In genomic region chr16:85398050-85398451, GRCh38 we compare ENCODE assay signal across 15 cellular contexts.
DNase-seq lines count a peak whose midpoint lies in the region; ATAC-seq and TF ChIP-seq lines count a peak whose summit lies in the region.
"Had no signal": no experiment of that assay in that cellular context is flagged by ENCODE, and none has a peak within 500 bp of the region (broad histone marks: within the 10 kb centered on the region; RNA-seq: fewer than 3 reads in every experiment).

No MANE protein-coding gene starts in this region.

- H3K9me3 ChIP-seq in RWPE2 (ENCODE audit: severe bottlenecking) (no peaks in the 10 kb centered on the region), lower lobe of right lung (no peaks in the 10 kb centered on the region)
- H3K9me3 ChIP-seq: gastrocnemius medialis, prostate gland had no signal

- DNase-seq in Right ventricle myocardium inferior (ENCODE audit: missing footprints) (peak; percentile 7), Right ventricle myocardium superior (no peak), RWPE2 (ENCODE audit: low spot score) (peak; percentile 35), lower lobe of right lung (peak; percentile 23), ureter (ENCODE audit: low spot score) (peak; percentile 33), SW480 (ENCODE audit: low spot score) (no peak), GM10266 (ENCODE audit: extremely low spot score) (no peak)
- DNase-seq: activated CD8-positive, alpha-beta T cell treated with anti-CD3 and anti-CD28 coated beads, Interleukin-2, amount 10 ng/mL, durations not matched to agents 7 days and 5 days; activated T-cell treated with anti-CD3 and anti-CD28 coated beads, Interleukin-2, amount 50 U/mL, for 4 hours; CD4-positive, CD25-positive, alpha-beta regulatory T cell; gastrocnemius medialis; hypothalamus; NCI-H2081 treated with DMSO at 0.1 percent for 48 hours; T-helper 9 cell had no signal

- H3K4me1 ChIP-seq in RWPE2 (ENCODE audit: insufficient read depth, poor library complexity, severe bottlenecking) (peaks cover 29% of the 10 kb centered on the region), lower lobe of right lung (peaks cover 34% of the 10 kb centered on the region)

- H3K36me3 ChIP-seq in RWPE2 (ENCODE audit: low read depth) (no peaks in the 10 kb centered on the region), lower lobe of right lung (no peaks in the 10 kb centered on the region)
- H3K36me3 ChIP-seq: gastrocnemius medialis, prostate gland had no signal

- no peak overlapping the region for H3K4me3 ChIP-seq in RWPE2 (ENCODE audit: severe bottlenecking)
- H3K4me3 ChIP-seq in lower lobe of right lung = no peak overlapping the region
- H3K4me3 ChIP-seq: gastrocnemius medialis, prostate gland had no signal

- TF ChIP-seq CTCF in RWPE2 (IDR thresholded peaks at IDR 0.05; ENCODE audit: poor library complexity, severe bottlenecking) (no peak), lower lobe of right lung (IDR thresholded peaks at IDR 0.05) (no peak), GM10266 (IDR thresholded peaks at IDR 0.05; ENCODE audit: control insufficient read depth, insufficient read depth, low read depth, missing control alignments) (no peak)

- H3K27me3 ChIP-seq in RWPE2 (ENCODE audit: insufficient read depth, poor library complexity, severe bottlenecking) = no peaks in the 10 kb centered on the region
- no peaks in the 10 kb centered on the region for H3K27me3 ChIP-seq in lower lobe of right lung (ENCODE audit: low read depth)
- H3K27me3 ChIP-seq: gastrocnemius medialis had no signal

- intact Hi-C loops in Right ventricle myocardium inferior (cut with DNase I) (loop anchor here (10.0 kb wide), 2 partner anchors 207 to 317 kb away; no protein-coding TSS in a partner anchor), Right ventricle myocardium superior (cut with DNase I) (no loop called here), lower lobe of right lung (cut with DNase I) (no loop called here)

- ATAC-seq in Right ventricle myocardium inferior (no peak), Right ventricle myocardium superior (ENCODE audit: poor library complexity) (no peak), RWPE2 (ENCODE audit: low read depth) (no peak), lower lobe of right lung (no peak)
- ATAC-seq: activated CD8-positive, alpha-beta T cell treated with anti-CD3 and anti-CD28 coated beads, Interleukin-2, amount 10 ng/mL, durations not matched to agents 7 days and 5 days; activated T-cell treated with anti-CD3 and anti-CD28 coated beads, Interleukin-2, amount 50 U/mL, for 4 hours; gastrocnemius medialis had no signal

- H3K27ac ChIP-seq in RWPE2 (ENCODE audit: poor library complexity, severe bottlenecking) (no peak overlapping the region), lower lobe of right lung (no peak overlapping the region)
- H3K27ac ChIP-seq: gastrocnemius medialis, prostate gland had no signal

Comparison
In these comparisons a context has a peak if more than half of its experiments do, and no peak if none do; other contexts are left out.
1. DNase-seq: peak in Right ventricle myocardium inferior (single experiment), RWPE2 (single experiment), lower lobe of right lung (single experiment) and ureter (single experiment); none in Right ventricle myocardium superior (single experiment), SW480 (single experiment) and GM10266 (single experiment).